In the genomic region with DNA sequence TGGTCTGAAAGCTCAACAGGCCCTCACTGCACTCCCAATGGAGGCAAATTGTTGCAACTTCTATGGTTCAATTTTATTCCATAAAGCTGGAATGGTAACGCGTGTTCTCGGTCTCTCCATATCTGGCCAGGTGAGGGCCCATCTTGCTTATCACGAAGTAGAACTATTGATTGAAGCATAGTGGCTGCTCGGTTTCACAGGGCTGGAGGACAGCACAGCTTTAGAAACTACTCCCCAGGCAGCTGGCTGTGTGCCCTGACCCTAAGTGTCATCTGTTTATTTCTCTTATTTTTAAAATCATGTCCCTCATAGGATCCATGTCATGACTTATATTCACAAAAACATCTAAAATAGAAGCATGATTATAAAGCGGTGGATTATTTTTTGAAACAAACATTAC, we compare ENCODE assay signal across 18 cellular contexts.
A peak's percentile ranks its signal among the peaks of the same experiment; 100 is the strongest.
DNase-seq lines count a peak whose midpoint lies in the region; ATAC-seq and TF ChIP-seq lines count a peak whose summit lies in the region.
"Had no signal": no experiment of that assay in that cellular context is flagged by ENCODE, and none has a peak within 500 bp of the region (broad histone marks: within the 10 kb centered on the region; RNA-seq: fewer than 3 reads in every experiment).

No MANE protein-coding gene starts in this region.

- H2AFZ ChIP-seq in GM23338, result peak overlapping the region; percentile 86; the same call in 1 of the 2 replicates
- H2AFZ ChIP-seq: GM23248 had no signal

- TF ChIP-seq CTCF in GM23338 (conservative IDR thresholded peaks at IDR 0.05; ENCODE audit: low read depth in 2 of 2) (no peak), choroid plexus epithelial cell (conservative IDR thresholded peaks at IDR 0.05; ENCODE audit: low read depth, low read length) (no peak), osteocyte (IDR thresholded peaks at IDR 0.05) (no peak)

- H4K20me1 ChIP-seq in GM23338 (replicated peaks; ENCODE audit: insufficient read depth), result no peaks in the 10 kb centered on the region

- no peaks in the 10 kb centered on the region for H3K79me2 ChIP-seq in GM23338 (replicated peaks; ENCODE audit: insufficient read depth)

- H3K4me2 ChIP-seq in GM23338, result no peak overlapping the region

- H3K9me3 Mint-ChIP-seq in GM23338 (0 out of 3 replicates have a peak, but pooled peaks cover 4% of the 10 kb centered on the region), osteocyte (ENCODE audit: unreplicated experiment) (no peaks in the 10 kb centered on the region)

- H3K27ac Mint-ChIP-seq in GM23338, result no peak overlapping the region
- peak overlapping the region; percentile 11 for H3K27ac Mint-ChIP-seq in osteocyte (ENCODE audit: unreplicated experiment)
- H3K27ac Mint-ChIP-seq: CD4-positive, CD25-positive, alpha-beta regulatory T cell; CD8-positive, alpha-beta memory T cell had no signal

- peak; percentile 12 for DNase-seq in EH (ENCODE audit: low read depth)
- no peak for DNase-seq in GM23338 (ENCODE audit: low spot score)
- peak; percentile 27 for DNase-seq in choroid plexus epithelial cell (ENCODE audit: low read depth)
- DNase-seq in osteocyte (ENCODE audit: extremely low spot score, unreplicated experiment), result no peak
- DNase-seq in LoVo (ENCODE audit: low spot score), result no peak
- no peak for DNase-seq in NCI-H187 (lab: John Stamatoyannopoulos, UW)
- DNase-seq in activated T-cell treated with anti-CD3 and anti-CD28 coated beads, Interleukin-2, amount 50 U/mL, for 48 hours, result no peak
- DNase-seq: ACHN; BE2C; C1 segment of cervical spinal cord; CD4-positive, CD25-positive, alpha-beta regulatory T cell; CD8-positive, alpha-beta memory T cell; COR-L47; GDM1; HCEC 1CT had no signal

- H3K4me1 Mint-ChIP-seq in GM23338 (no peaks in the 10 kb centered on the region), osteocyte (ENCODE audit: unreplicated experiment) (peaks cover 30% of the 10 kb centered on the region)
- H3K4me1 Mint-ChIP-seq: CD4-positive, CD25-positive, alpha-beta regulatory T cell; CD8-positive, alpha-beta memory T cell; IgD-negative memory B cell had no signal

- no peak for ATAC-seq in GM23338

- H3K36me3 Mint-ChIP-seq in GM23338 (ENCODE audit: low read depth) (no peaks in the 10 kb centered on the region), osteocyte (ENCODE audit: unreplicated experiment) (no peaks in the 10 kb centered on the region)
- H3K36me3 Mint-ChIP-seq: CD4-positive, CD25-positive, alpha-beta regulatory T cell; CD8-positive, alpha-beta memory T cell; IgD-negative memory B cell had no signal

- H3K27me3 ChIP-seq in GM23338 (ENCODE audit: insufficient read depth), result no peaks in the 10 kb centered on the region
- H3K27me3 ChIP-seq: BE2C had no signal

- no peaks in the 10 kb centered on the region for H3F3A ChIP-seq in GM23338 (replicated peaks; ENCODE audit: low read depth)

- H3K4me3 ChIP-seq in GM23338 (no peak overlapping the region), choroid plexus epithelial cell (ENCODE audit: low read depth, low read length) (no peak overlapping the region)
- H3K4me3 ChIP-seq: GM23248 had no signal

- H3K4me3 Mint-ChIP-seq in GM23338 (no peak overlapping the region), osteocyte (ENCODE audit: unreplicated experiment) (no peak overlapping the region)
- H3K4me3 Mint-ChIP-seq: CD4-positive, CD25-positive, alpha-beta regulatory T cell; CD8-positive, alpha-beta memory T cell; IgD-negative memory B cell had no signal

- no peak overlapping the region for H3K27ac ChIP-seq in GM23338 (ENCODE audit: low read depth)
- H3K27ac ChIP-seq: GM23248, HL-60 had no signal

- no peaks in the 10 kb centered on the region for H3K36me3 ChIP-seq in GM23338 (ENCODE audit: insufficient read depth)
- H3K36me3 ChIP-seq: BE2C had no signal

- H3K4me1 ChIP-seq in GM23338 (ENCODE audit: insufficient read depth), result no peaks in the 10 kb centered on the region
- H3K4me1 ChIP-seq: BE2C had no signal

- H3K9me2 ChIP-seq in GM23338 (ENCODE audit: insufficient read depth), result no peaks in the 10 kb centered on the region

- H3K27me3 Mint-ChIP-seq in GM23338 (ENCODE audit: insufficient read depth, low read depth, poor library complexity) (no peaks in the 10 kb centered on the region), osteocyte (ENCODE audit: unreplicated experiment) (no peaks in the 10 kb centered on the region)
- H3K27me3 Mint-ChIP-seq: CD4-positive, CD25-positive, alpha-beta regulatory T cell; CD8-positive, alpha-beta memory T cell; IgD-negative memory B cell had no signal

TF ChIP-seq in GM23338, 12 proteins besides CTCF, POLR2A, EP300 and RAD21 (continues in another document):
- TF ChIP-seq NANOG (IDR thresholded peaks at IDR 0.05; ENCODE audit: borderline replicate concordance) (no peak), ZNF114 (CRISPR knock-in tag; IDR thresholded peaks at IDR 0.05) (no peak), ETS1 (IDR thresholded peaks at IDR 0.05) (no peak), POLR2AphosphoS5 (IDR thresholded peaks at IDR 0.05; ENCODE audit: low read depth) (no peak), CREB1 (CRISPR knock-in tag; IDR thresholded peaks at IDR 0.05; ENCODE audit: low read depth) (no peak), EZH2phosphoT487 (IDR thresholded peaks at IDR 0.05; ENCODE audit: unreplicated experiment) (no peak)
- TF ChIP-seq, protein P1, sequence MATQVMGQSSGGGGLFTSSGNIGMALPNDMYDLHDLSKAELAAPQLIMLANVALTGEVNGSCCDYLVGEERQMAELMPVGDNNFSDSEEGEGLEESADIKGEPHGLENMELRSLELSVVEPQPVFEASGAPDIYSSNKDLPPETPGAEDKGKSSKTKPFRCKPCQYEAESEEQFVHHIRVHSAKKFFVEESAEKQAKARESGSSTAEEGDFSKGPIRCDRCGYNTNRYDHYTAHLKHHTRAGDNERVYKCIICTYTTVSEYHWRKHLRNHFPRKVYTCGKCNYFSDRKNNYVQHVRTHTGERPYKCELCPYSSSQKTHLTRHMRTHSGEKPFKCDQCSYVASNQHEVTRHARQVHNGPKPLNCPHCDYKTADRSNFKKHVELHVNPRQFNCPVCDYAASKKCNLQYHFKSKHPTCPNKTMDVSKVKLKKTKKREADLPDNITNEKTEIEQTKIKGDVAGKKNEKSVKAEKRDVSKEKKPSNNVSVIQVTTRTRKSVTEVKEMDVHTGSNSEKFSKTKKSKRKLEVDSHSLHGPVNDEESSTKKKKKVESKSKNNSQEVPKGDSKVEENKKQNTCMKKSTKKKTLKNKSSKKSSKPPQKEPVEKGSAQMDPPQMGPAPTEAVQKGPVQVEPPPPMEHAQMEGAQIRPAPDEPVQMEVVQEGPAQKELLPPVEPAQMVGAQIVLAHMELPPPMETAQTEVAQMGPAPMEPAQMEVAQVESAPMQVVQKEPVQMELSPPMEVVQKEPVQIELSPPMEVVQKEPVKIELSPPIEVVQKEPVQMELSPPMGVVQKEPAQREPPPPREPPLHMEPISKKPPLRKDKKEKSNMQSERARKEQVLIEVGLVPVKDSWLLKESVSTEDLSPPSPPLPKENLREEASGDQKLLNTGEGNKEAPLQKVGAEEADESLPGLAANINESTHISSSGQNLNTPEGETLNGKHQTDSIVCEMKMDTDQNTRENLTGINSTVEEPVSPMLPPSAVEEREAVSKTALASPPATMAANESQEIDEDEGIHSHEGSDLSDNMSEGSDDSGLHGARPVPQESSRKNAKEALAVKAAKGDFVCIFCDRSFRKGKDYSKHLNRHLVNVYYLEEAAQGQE (IDR thresholded peaks at IDR 0.05; ENCODE audit: unreplicated experiment), result no peak

Comparison
In these comparisons a context has a peak if more than half of its experiments do, and no peak if none do; other contexts are left out.
1. DNase-seq: peak in EH (single experiment) and choroid plexus epithelial cell (single experiment); none in GM23338 (single experiment), osteocyte (single experiment), LoVo (single experiment), NCI-H187 (0 of 2) and activated T-cell treated with anti-CD3 and anti-CD28 coated beads, Interleukin-2, amount 50 U/mL, for 48 hours (0 of 2).